In the genomic region with DNA sequence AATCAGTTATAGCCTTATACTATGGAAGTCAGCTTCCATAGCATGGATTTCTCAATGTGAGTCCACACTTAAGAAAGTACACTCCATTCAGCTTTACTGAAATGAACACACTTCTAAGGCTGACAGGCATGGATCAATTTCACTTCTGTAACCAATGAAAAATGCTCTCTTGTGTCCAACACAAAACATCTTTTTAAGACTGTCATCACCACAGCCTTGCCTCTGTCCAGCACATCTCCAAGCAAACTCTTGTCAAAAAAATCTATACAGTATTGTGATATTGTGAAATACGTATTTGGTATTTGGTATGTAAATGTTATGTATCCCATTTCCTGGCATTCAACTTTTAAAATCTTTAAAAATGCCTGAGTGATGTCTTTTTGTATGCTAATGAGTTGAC, we compare ENCODE assay signal across 25 cellular contexts.
"Had no signal": no experiment of that assay in that cellular context is flagged by ENCODE, and none has a peak within 500 bp of the region (broad histone marks: within the 10 kb centered on the region; RNA-seq: fewer than 3 reads in every experiment).

No MANE protein-coding gene starts in this region.

- H3K4me1 ChIP-seq: left ventricle myocardium inferior, right atrium auricular region, stomach, testis, thyroid gland, transverse colon, upper lobe of right lung had no signal

- ATAC-seq: mucosa of descending colon; naive thymus-derived CD4-positive, alpha-beta T cell; natural killer cell treated with Interleukin-12 subunit alpha and Interleukin-12 subunit beta and Interleukin-15 and Interleukin-18, amount 100 ng/mL, for 72 hours; right lobe of liver; stimulated activated naive B cell treated with anti-CD40 and anti-IgM and Interleukin-4, amounts not matched to agents 10 μg/mL and 1 μg/mL and 100 μg/mL, for 72 hours; stimulated activated naive CD8-positive, alpha-beta T cell treated with anti-CD3 and anti-CD28 coated beads, Interleukin-15, Interleukin-2, amounts not matched to agents 100 U/mL and 50 U/mL, for 24 hours; upper lobe of right lung had no signal

- H3K4me2 ChIP-seq: hepatocyte had no signal

- H3K27me3 Mint-ChIP-seq: naive thymus-derived CD4-positive, alpha-beta T cell; progenitor cell of endocrine pancreas; stimulated activated naive B cell treated with anti-CD40 and anti-IgM and Interleukin-4, amounts not matched to agents 10 μg/mL and 1 μg/mL and 100 μg/mL, for 72 hours had no signal

- H3K27ac ChIP-seq: hepatocyte, left ventricle myocardium inferior, ovary, right atrium auricular region, right lobe of liver, skin epidermis, stomach, testis, thyroid gland, transverse colon, upper lobe of right lung had no signal

- H3K9me3 ChIP-seq: ovary, right atrium auricular region, right lobe of liver, testis, thyroid gland, transverse colon, upper lobe of right lung had no signal

- DNase-seq: islet precursor cell; left ventricle myocardium inferior; mesendoderm; midbrain; mucosa of descending colon; naive thymus-derived CD4-positive, alpha-beta T cell; ovary; right lobe of liver; stimulated activated CD4-positive, alpha-beta T cell treated with anti-CD3 and anti-CD28 coated beads, Interleukin-12 subunit alpha, Interleukin-12 subunit beta, amount 100 ng/mL, for 4 hours; stimulated activated CD4-positive, alpha-beta T cell treated with anti-CD3 and anti-CD28 coated beads, Interleukin-15, amount 100 ng/mL, for 24 hours; stimulated activated CD4-positive, alpha-beta T cell treated with anti-CD3 and anti-CD28 coated beads, Interleukin-2, amount 100 ng/mL, for 24 hours; stimulated activated CD4-positive, alpha-beta T cell treated with anti-CD3 and anti-CD28 coated beads, Interleukin-4, amount 100 ng/mL, for 1 hour; stimulated activated naive B cell treated with anti-CD40 and anti-IgM and Interleukin-4, amounts not matched to agents 10 μg/mL and 1 μg/mL and 100 μg/mL, for 72 hours; stimulated activated naive CD8-positive, alpha-beta T cell treated with anti-CD3 and anti-CD28 coated beads, Interleukin-15, Interleukin-2, amounts not matched to agents 100 U/mL and 50 U/mL, for 24 hours; stomach; testis; thyroid gland; transverse colon; upper lobe of right lung had no signal

- H3K27me3 ChIP-seq: hepatocyte, ovary, right atrium auricular region, right lobe of liver, stomach, testis, thyroid gland, transverse colon, upper lobe of right lung had no signal

- H2AFZ ChIP-seq: hepatocyte had no signal

- H3K36me3 ChIP-seq: left ventricle myocardium inferior, ovary, right atrium auricular region, right lobe of liver, stomach, thyroid gland, transverse colon, upper lobe of right lung had no signal

- H3K27ac Mint-ChIP-seq: naive thymus-derived CD4-positive, alpha-beta T cell; natural killer cell treated with Interleukin-12 subunit alpha and Interleukin-12 subunit beta and Interleukin-15 and Interleukin-18, amount 100 ng/mL, for 72 hours; progenitor cell of endocrine pancreas; stimulated activated naive B cell treated with anti-CD40 and anti-IgM and Interleukin-4, amounts not matched to agents 10 μg/mL and 1 μg/mL and 100 μg/mL, for 72 hours had no signal

- H3K4me3 Mint-ChIP-seq: naive thymus-derived CD4-positive, alpha-beta T cell; natural killer cell treated with Interleukin-12 subunit alpha and Interleukin-12 subunit beta and Interleukin-15 and Interleukin-18, amount 100 ng/mL, for 72 hours; stimulated activated naive B cell treated with anti-CD40 and anti-IgM and Interleukin-4, amounts not matched to agents 10 μg/mL and 1 μg/mL and 100 μg/mL, for 72 hours had no signal

- H3K4me3 ChIP-seq: hepatocyte, left ventricle myocardium inferior, lung, mucosa of descending colon, ovary, right atrium auricular region, right lobe of liver, skin epidermis, stomach, testis, thyroid gland, transverse colon, upper lobe of right lung had no signal
